ENCODE assay signal across 9 cellular contexts in genomic region chr4:82833696-82834313, GRCh38. TPM values are rescaled to one million over a fixed set of nuclear protein-coding genes. Genes with fewer than 3 reads are reported as not detected.
DNase-seq lines count a peak whose midpoint lies in the region; ATAC-seq and TF ChIP-seq lines count a peak whose summit lies in the region.
"Had no signal": no experiment of that assay in that cellular context is flagged by ENCODE, and none has a peak within 500 bp of the region (broad histone marks: within the 10 kb centered on the region; RNA-seq: fewer than 3 reads in every experiment).

No MANE protein-coding gene starts in this region.

- WGBS in body of pancreas, 2 donors = 46 to 60% methylated on average over 1 of the region's 1 CpG
- WGBS in hepatocyte (ENCODE audit: low lambda C conversion rate, missing lambda C conversion rate) = 30% methylated on average over 1 of the region's 1 CpG
- WGBS in transverse colon (ENCODE audit: low coverage in 1 of 2), 2 donors = 26% methylated on average over 1 of the region's 1 CpG; no CpG with 5 or more reads in 1 of the 2 donors
- WGBS in spleen, 5 donors = 92 to 98% (median 95%) methylated on average over 1 of the region's 1 CpG

- H3K9me3 ChIP-seq in body of pancreas (no peaks in the 10 kb centered on the region), hepatocyte (ENCODE audit: low read depth) (no peaks in the 10 kb centered on the region), transverse colon (no peaks in the 10 kb centered on the region), spleen (peaks cover 0 to 8% (median 4%) of the 10 kb centered on the region in 8 donors)

- H3K27ac ChIP-seq in body of pancreas (peak overlapping the region in 1 of 4 donors; percentile 10), hepatocyte (peak overlapping the region; percentile 69), transverse colon (peak overlapping the region; percentile 31 to 62 (median 52)), spleen (no peak overlapping the region)

- H3K79me2 ChIP-seq in hepatocyte = peaks cover 26% of the 10 kb centered on the region

- in situ Hi-C loops in transverse colon (cut with MboI; ENCODE audit: low pct_ligation_motif_present in 1 of 4, low pct_unique_long_range_greater_than_20kb in 1 of 4, low sequenced_read_pairs in 3 of 4) = no loop called here

- H3K4me2 ChIP-seq in hepatocyte = no peak overlapping the region

- H4K20me1 ChIP-seq in hepatocyte (ENCODE audit: insufficient read depth, poor library complexity, severe bottlenecking) = peaks cover 8% of the 10 kb centered on the region

- intact Hi-C loops in body of pancreas (cut with DNase I) = no loop called here
- intact Hi-C loops in transverse colon (cut with DNase I; ENCODE audit: low total_unique reads) = no loop called here
- intact Hi-C loops in spleen (cut with DNase I; ENCODE audit: low total_unique reads) = no loop called here

- TF ChIP-seq CTCF in body of pancreas (IDR thresholded peaks at IDR 0.05) (no peak), hepatocyte (IDR thresholded peaks at IDR 0.05; ENCODE audit: poor library complexity) (no peak), transverse colon (IDR thresholded peaks at IDR 0.05) (peak in 3 of 5 experiments; percentile 18 to 44 (median 40)), spleen (IDR thresholded peaks at IDR 0.05 in 8 of 11, conservative IDR thresholded peaks at IDR 0.05 in 3 of 11) (no peak)

- H3K36me3 ChIP-seq in body of pancreas (replicated peaks in 1 of 2; ENCODE audit: insufficient read depth in 1 of 2, low read depth in 2 of 2) (peaks cover under 1 to 12% of the 10 kb centered on the region in 2 donors), hepatocyte (replicated peaks; ENCODE audit: insufficient read depth, low read depth) (no peaks in the 10 kb centered on the region), transverse colon (peaks cover 0 to 35% (median 0%) of the 10 kb centered on the region in 4 donors), spleen (peaks cover 0 to 98% (median 50%) of the 10 kb centered on the region in 6 donors)

- H3K9me2 ChIP-seq in hepatocyte (replicated peaks; ENCODE audit: insufficient read depth) = no peaks in the 10 kb centered on the region

- no peak overlapping the region for H2AFZ ChIP-seq in hepatocyte

- H3K4me3 ChIP-seq in body of pancreas (no peak overlapping the region), hepatocyte (no peak overlapping the region), transverse colon (no peak overlapping the region), spleen (no peak overlapping the region)

- no peaks in the 10 kb centered on the region for H3K4me1 ChIP-seq in body of pancreas
- peaks cover 6% of the 10 kb centered on the region for H3K4me1 ChIP-seq in hepatocyte (ENCODE audit: insufficient read depth)
- H3K4me1 ChIP-seq in transverse colon = peaks cover 3 to 16% (median 8%) of the 10 kb centered on the region in 4 donors
- no peaks in the 10 kb centered on the region for H3K4me1 ChIP-seq in spleen

- no peak for TF ChIP-seq POLR2A in body of pancreas (IDR thresholded peaks at IDR 0.05)
- no peak for TF ChIP-seq POLR2A in transverse colon (IDR thresholded peaks at IDR 0.05)
- TF ChIP-seq POLR2A in spleen (IDR thresholded peaks at IDR 0.05) = no peak

- H3K27me3 ChIP-seq in body of pancreas (no peaks in the 10 kb centered on the region), hepatocyte (no peaks in the 10 kb centered on the region), transverse colon (no peaks in the 10 kb centered on the region), spleen (replicated peaks in 1 of 7) (no peaks in the 10 kb centered on the region)

- TF ChIP-seq EP300 in transverse colon (IDR thresholded peaks at IDR 0.05; ENCODE audit: low read depth) = no peak

- peak; percentile 15 for DNase-seq in SIG-M5 treated with dmso at 0.1 percent for 504 hours (lab: John Stamatoyannopoulos, UW; ENCODE audit: unreplicated experiment)
- no peak for DNase-seq in SIG-M5 (lab: John Stamatoyannopoulos, UW)
- no peak for DNase-seq in body of pancreas
- peak; percentile 78 for DNase-seq in hepatocyte (ENCODE audit: low spot score)
- peak; percentile 27 for DNase-seq in transverse colon
- no peak for DNase-seq in spleen
- DNase-seq in NCI-H2107 treated with DMSO at 0.1 percent for 48 hours (lab: John Stamatoyannopoulos, UW; ENCODE audit: unreplicated experiment) = no peak
- DNase-seq: activated CD4-positive, alpha-beta T cell treated with anti-CD3 and anti-CD28 coated beads, Interleukin-2, amount 50 U/mL, for 4 hours had no signal

- ATAC-seq in body of pancreas = peak; percentile 77
- ATAC-seq in GM21423 (IDR thresholded peaks at IDR 0.05; ENCODE audit: unreplicated experiment) = no peak

RNA-seq across cellular contexts. Expression of gene SCD5, which starts 35.2 kb away (rescaled TPM):
- total RNA-seq in body of pancreas (10 to 100 TPM; 51.4 TPM), hepatocyte (14.7 and 19.2 TPM in 2 replicates), transverse colon (1 to 10 TPM; 1.5 to 7.5 (median 3.5) TPM), spleen (1 to 10 TPM; 2.9 to 7.2 (median 4.5) TPM)
- polyA plus RNA-seq in hepatocyte (5.3 and 6.4 TPM in 2 replicates), spleen (1 to 10 TPM in 2 of 3 donors, under 1 TPM in 1; 0.85 to 2.5 (median 1.4) TPM)

RNA-seq across cellular contexts. Expression of gene SEC31A, which starts 57.1 kb away (rescaled TPM):
- total RNA-seq in body of pancreas (100 to 1,000 TPM; 215 to 245 TPM), hepatocyte (306 and 312 TPM in 2 replicates), transverse colon (100 to 1,000 TPM; 144 to 214 (median 163) TPM), spleen (100 to 1,000 TPM; 133 to 204 (median 164) TPM)
- polyA plus RNA-seq in hepatocyte (226 and 243 TPM in 2 replicates), spleen (10 to 100 TPM; 63.6 to 71.1 (median 64.7) TPM)

Comparison
In these comparisons a context has a peak if more than half of its experiments do, and no peak if none do; other contexts are left out.
1. DNase-seq: peak in SIG-M5 treated with dmso at 0.1 percent for 504 hours (single experiment), hepatocyte (single experiment) and transverse colon (single experiment); none in SIG-M5 (single experiment), body of pancreas (0 of 4), spleen (single experiment) and NCI-H2107 treated with DMSO at 0.1 percent for 48 hours (single experiment).
2. H3K27ac ChIP-seq: peak in hepatocyte (single experiment) and transverse colon (4 of 4); none in spleen (0 of 8).
3. CTCF ChIP-seq: peak in transverse colon (3 of 5); none in body of pancreas (0 of 7), hepatocyte (single experiment) and spleen (0 of 11).